Comparison of ENCODE assay signal across 1 cellular context in genomic region chr3:194315088-194315964, GRCh38.
TF ChIP-seq lines count a peak whose summit lies in the region.

No MANE protein-coding gene starts in this region.

TF ChIP-seq in HCT116, 20 proteins besides CTCF, POLR2A, EP300 and RAD21 (continued from another document):
- TF ChIP-seq REST (IDR thresholded peaks at IDR 0.05; ENCODE audit: low read depth), result no peak
- no peak for TF ChIP-seq JUND (IDR thresholded peaks at IDR 0.05)
- TF ChIP-seq, protein P1, sequence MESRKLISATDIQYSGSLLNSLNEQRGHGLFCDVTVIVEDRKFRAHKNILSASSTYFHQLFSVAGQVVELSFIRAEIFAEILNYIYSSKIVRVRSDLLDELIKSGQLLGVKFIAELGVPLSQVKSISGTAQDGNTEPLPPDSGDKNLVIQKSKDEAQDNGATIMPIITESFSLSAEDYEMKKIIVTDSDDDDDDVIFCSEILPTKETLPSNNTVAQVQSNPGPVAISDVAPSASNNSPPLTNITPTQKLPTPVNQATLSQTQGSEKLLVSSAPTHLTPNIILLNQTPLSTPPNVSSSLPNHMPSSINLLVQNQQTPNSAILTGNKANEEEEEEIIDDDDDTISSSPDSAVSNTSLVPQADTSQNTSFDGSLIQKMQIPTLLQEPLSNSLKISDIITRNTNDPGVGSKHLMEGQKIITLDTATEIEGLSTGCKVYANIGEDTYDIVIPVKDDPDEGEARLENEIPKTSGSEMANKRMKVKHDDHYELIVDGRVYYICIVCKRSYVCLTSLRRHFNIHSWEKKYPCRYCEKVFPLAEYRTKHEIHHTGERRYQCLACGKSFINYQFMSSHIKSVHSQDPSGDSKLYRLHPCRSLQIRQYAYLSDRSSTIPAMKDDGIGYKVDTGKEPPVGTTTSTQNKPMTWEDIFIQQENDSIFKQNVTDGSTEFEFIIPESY (IDR thresholded peaks at IDR 0.05; ENCODE audit: extremely low read depth, insufficient replicate concordance, low read length), result peak; percentile 30
- TF ChIP-seq ELF1 (IDR thresholded peaks at IDR 0.05; ENCODE audit: borderline replicate concordance, low read depth), result no peak
- no peak for TF ChIP-seq SRF (IDR thresholded peaks at IDR 0.05; ENCODE audit: low read depth)
- no peak for TF ChIP-seq EZH2 (IDR thresholded peaks at IDR 0.05)
- TF ChIP-seq EZH2phosphoT487 (IDR thresholded peaks at IDR 0.05; ENCODE audit: borderline replicate concordance), result no peak
